In genomic region chr3:43874290-43874689, GRCh38 we compare ENCODE assay signal across 19 cellular contexts.
"Had no signal": no experiment of that assay in that cellular context is flagged by ENCODE, and none has a peak within 500 bp of the region (broad histone marks: within the 10 kb centered on the region; RNA-seq: fewer than 3 reads in every experiment).

No MANE protein-coding gene starts in this region.

- H3K9me3 Mint-ChIP-seq: activated naive CD8-positive, alpha-beta T cell treated with anti-CD3 and anti-CD28 coated beads for 36 hours; central memory CD8-positive, alpha-beta T cell; memory B cell; natural killer cell had no signal

- H3K4me1 Mint-ChIP-seq: central memory CD8-positive, alpha-beta T cell; memory B cell; natural killer cell had no signal

- DNase-seq: activated CD4-positive, alpha-beta T cell treated with anti-CD3 and anti-CD28 coated beads for 48 hours; activated naive CD8-positive, alpha-beta T cell treated with anti-CD3 and anti-CD28 coated beads for 36 hours; amygdala; body of pancreas; cortex of kidney; effector memory CD4-positive, alpha-beta T cell; erythroblast; left lung; natural killer cell; posterior cingulate gyrus; retina; stimulated activated CD4-positive, alpha-beta T cell treated with anti-CD3 and anti-CD28 coated beads, Interleukin-2, amount 100 ng/mL, for 48 hours; stimulated activated naive CD4-positive, alpha-beta T cell; T-helper 1 cell; tibial artery; uterus had no signal

- H3K27ac Mint-ChIP-seq: activated naive CD8-positive, alpha-beta T cell treated with anti-CD3 and anti-CD28 coated beads for 36 hours; memory B cell; natural killer cell; WTC11 had no signal

- H3K27me3 ChIP-seq: body of pancreas, tibial artery, uterus had no signal

- H3K36me3 ChIP-seq: left lung, tibial artery, uterus had no signal

- H3K4me3 Mint-ChIP-seq: activated naive CD8-positive, alpha-beta T cell treated with anti-CD3 and anti-CD28 coated beads for 36 hours; central memory CD8-positive, alpha-beta T cell; memory B cell; natural killer cell; WTC11 had no signal

- H3K9me3 ChIP-seq: body of pancreas, left lung, tibial artery, uterus had no signal

- H3K36me3 Mint-ChIP-seq: activated naive CD8-positive, alpha-beta T cell treated with anti-CD3 and anti-CD28 coated beads for 36 hours; memory B cell; natural killer cell had no signal

- H3K27ac ChIP-seq: body of pancreas, left lung, tibial artery, uterus had no signal

- H3K4me3 ChIP-seq: body of pancreas, left lung, tibial artery, uterus had no signal

- ATAC-seq: body of pancreas, left lung, natural killer cell, WTC11 had no signal
